In genomic region chr6:111757342-111757741, GRCh38 we compare ENCODE assay signal across 12 cellular contexts.
DNase-seq lines count a peak whose midpoint lies in the region; ATAC-seq and TF ChIP-seq lines count a peak whose summit lies in the region.
"Had no signal": no experiment of that assay in that cellular context is flagged by ENCODE, and none has a peak within 500 bp of the region (broad histone marks: within the 10 kb centered on the region; RNA-seq: fewer than 3 reads in every experiment).

No MANE protein-coding gene starts in this region.

- intact Hi-C loops in left ventricle myocardium inferior (cut with micrococcal nuclease) (no loop called here), cardiac septum (cut with DNase I) (no loop called here), vagina (cut with DNase I) (no loop called here), body of pancreas (cut with DNase I) (no loop called here)

- H3K4me1 ChIP-seq in left ventricle myocardium inferior (peaks cover 83% of the 10 kb centered on the region), vagina (peaks cover 24% of the 10 kb centered on the region), body of pancreas (no peaks in the 10 kb centered on the region)

- H3K27ac ChIP-seq in left ventricle myocardium inferior (replicated peaks): peak overlapping the region; percentile 10
- peak overlapping the region; percentile 70 for H3K27ac ChIP-seq in vagina
- no peak overlapping the region for H3K27ac ChIP-seq in body of pancreas
- H3K27ac ChIP-seq: BLaER1 treated with 17β-estradiol and CSF1 and Interleukin-3, amounts not matched to agents 10 nM and 100 nM had no signal

- DNase-seq in left ventricle myocardium inferior (no peak), cardiac septum (ENCODE audit: low spot score) (no peak), kidney tubule cell (ENCODE audit: low spot score) (peak; percentile 57), vagina (ENCODE audit: extremely low spot score in 2 of 2) (no peak), body of pancreas (no peak), NAMALWA (ENCODE audit: low spot score) (no peak)
- no peak for DNase-seq in activated naive CD8-positive, alpha-beta T cell treated with anti-CD3 and anti-CD28 coated beads, Interleukin-2, amount 50 U/mL, for 24 hours
- DNase-seq: cerebellar nuclear complex, NCI-H748 treated with DMSO at 0.1 percent for 48 hours, sigmoid colon had no signal

- peak overlapping the region; percentile 84 for H3K4me3 Mint-ChIP-seq in activated naive CD8-positive, alpha-beta T cell treated with anti-CD3 and anti-CD28 coated beads, Interleukin-2, amount 50 U/mL, for 24 hours

- peaks cover 94% of the 10 kb centered on the region for H3K4me1 Mint-ChIP-seq in activated naive CD8-positive, alpha-beta T cell treated with anti-CD3 and anti-CD28 coated beads, Interleukin-2, amount 50 U/mL, for 24 hours

- peaks cover 88% of the 10 kb centered on the region for H3K36me3 Mint-ChIP-seq in activated naive CD8-positive, alpha-beta T cell treated with anti-CD3 and anti-CD28 coated beads, Interleukin-2, amount 50 U/mL, for 24 hours (ENCODE audit: low read depth)

- no peaks in the 10 kb centered on the region for H3K27me3 ChIP-seq in left ventricle myocardium inferior (ENCODE audit: low read depth)
- H3K27me3 ChIP-seq in vagina: no peaks in the 10 kb centered on the region
- H3K27me3 ChIP-seq in body of pancreas: no peaks in the 10 kb centered on the region
- H3K27me3 ChIP-seq: BLaER1 treated with 17β-estradiol and CSF1 and Interleukin-3, amounts not matched to agents 10 nM and 100 nM; sigmoid colon had no signal

- no peaks in the 10 kb centered on the region for H3K9me3 Mint-ChIP-seq in activated naive CD8-positive, alpha-beta T cell treated with anti-CD3 and anti-CD28 coated beads, Interleukin-2, amount 50 U/mL, for 24 hours

- 72 to 83% methylated on average over 1 of the region's 1 CpG for WGBS in body of pancreas, 2 donors

- no peaks in the 10 kb centered on the region for H3K27me3 Mint-ChIP-seq in activated naive CD8-positive, alpha-beta T cell treated with anti-CD3 and anti-CD28 coated beads, Interleukin-2, amount 50 U/mL, for 24 hours

- no peak for TF ChIP-seq CTCF in left ventricle myocardium inferior (IDR thresholded peaks at IDR 0.05; ENCODE audit: borderline replicate concordance)
- no peak for TF ChIP-seq CTCF in vagina (IDR thresholded peaks at IDR 0.05)
- no peak for TF ChIP-seq CTCF in body of pancreas (IDR thresholded peaks at IDR 0.05)

- H3K4me3 ChIP-seq in left ventricle myocardium inferior: no peak overlapping the region
- peak overlapping the region in 1 of 2 donors; percentile 5 for H3K4me3 ChIP-seq in vagina
- no peak overlapping the region for H3K4me3 ChIP-seq in body of pancreas
- H3K4me3 ChIP-seq: BLaER1 treated with 17β-estradiol and CSF1 and Interleukin-3, amounts not matched to agents 10 nM and 100 nM; sigmoid colon had no signal

- ATAC-seq in activated naive CD8-positive, alpha-beta T cell treated with anti-CD3 and anti-CD28 coated beads, Interleukin-2, amount 50 U/mL, for 24 hours: peak; percentile 38
- ATAC-seq in GM21367 (IDR thresholded peaks at IDR 0.05; ENCODE audit: unreplicated experiment): no peak
- ATAC-seq in body of pancreas: no peak

- H3K9me3 ChIP-seq in left ventricle myocardium inferior (replicated peaks) (no peaks in the 10 kb centered on the region), vagina (no peaks in the 10 kb centered on the region), body of pancreas (no peaks in the 10 kb centered on the region)
- H3K9me3 ChIP-seq: BLaER1 treated with 17β-estradiol and CSF1 and Interleukin-3, amounts not matched to agents 10 nM and 100 nM; sigmoid colon had no signal

- H3K27ac Mint-ChIP-seq in activated naive CD8-positive, alpha-beta T cell treated with anti-CD3 and anti-CD28 coated beads, Interleukin-2, amount 50 U/mL, for 24 hours: peak overlapping the region; percentile 99

- TF ChIP-seq POLR2A in vagina (IDR thresholded peaks at IDR 0.05) (no peak), body of pancreas (IDR thresholded peaks at IDR 0.05) (no peak)

- H3K36me3 ChIP-seq in left ventricle myocardium inferior (no peaks in the 10 kb centered on the region), vagina (no peaks in the 10 kb centered on the region), body of pancreas (replicated peaks in 1 of 2; ENCODE audit: insufficient read depth in 1 of 2, low read depth in 2 of 2) (no peaks in the 10 kb centered on the region)
- H3K36me3 ChIP-seq: sigmoid colon had no signal

Comparison
In these comparisons a context has a peak if more than half of its experiments do, and no peak if none do; other contexts are left out.
1. H3K27ac ChIP-seq: peak in left ventricle myocardium inferior (single experiment) and vagina (single experiment); none in body of pancreas (0 of 4).